In genomic region chr2:30255026-30255425, GRCh38 we compare ENCODE assay signal across 18 cellular contexts. TPM values are rescaled to one million over a fixed set of nuclear protein-coding genes. Genes with fewer than 3 reads are reported as not detected.
A peak's percentile ranks its signal among the peaks of the same experiment; 100 is the strongest.
DNase-seq lines count a peak whose midpoint lies in the region; ATAC-seq, FAIRE-seq and TF ChIP-seq lines count a peak whose summit lies in the region.
"Had no signal": no experiment of that assay in that cellular context is flagged by ENCODE, and none has a peak within 500 bp of the region (broad histone marks: within the 10 kb centered on the region; RNA-seq: fewer than 3 reads in every experiment).

No MANE protein-coding gene starts in this region.

- H3K36me3 ChIP-seq in IMR-90 (ENCODE audit: control insufficient read depth, insufficient read depth, low read length), result peaks cover 79% of the 10 kb centered on the region
- peaks cover 0 to 10% (median 4%) of the 10 kb centered on the region in 4 experiments; a peak in 6 of 8 replicates for H3K36me3 ChIP-seq in H1 (ENCODE audit: control insufficient read depth in 2 of 4, insufficient read depth in 4 of 4, low read length in 3 of 4)

- H3K27me3 ChIP-seq in CD4-positive, alpha-beta T cell (ENCODE audit: control insufficient read depth, insufficient read depth, low read length), result no peaks in the 10 kb centered on the region
- H3K27me3 ChIP-seq in IMR-90 (ENCODE audit: control insufficient read depth, insufficient read depth, low read length) (no peaks in the 10 kb centered on the region), H1 (replicated peaks in 1 of 4; ENCODE audit: control insufficient read depth in 3 of 4, extremely low read depth in 1 of 4, insufficient read depth in 3 of 4, low read length in 3 of 4) (no peaks in the 10 kb centered on the region)
- H3K27me3 ChIP-seq: esophagus squamous epithelium had no signal

- peaks cover 94% of the 10 kb centered on the region for H3K4me1 Mint-ChIP-seq in CD4-positive, alpha-beta T cell (ENCODE audit: low read depth)
- peaks cover 95% of the 10 kb centered on the region for H3K4me1 Mint-ChIP-seq in stimulated activated effector memory CD8-positive, alpha-beta T cell treated with anti-CD3 and anti-CD28 coated beads, Interleukin-12 subunit alpha, Interleukin-12 subunit beta, amount 100 ng/mL, for 72 hours

- H3K4me3 Mint-ChIP-seq in CD4-positive, alpha-beta T cell, result peak overlapping the region; percentile 66
- peak overlapping the region; percentile 38 for H3K4me3 Mint-ChIP-seq in stimulated activated effector memory CD8-positive, alpha-beta T cell treated with anti-CD3 and anti-CD28 coated beads, Interleukin-12 subunit alpha, Interleukin-12 subunit beta, amount 100 ng/mL, for 72 hours
- H3K4me3 Mint-ChIP-seq: dendritic cell treated with granulocyte-macrophage colony-stimulating factor and Interleukin-4, amounts not matched to agents 40 ng/mL and 50 ng/mL, for 4 days; neural crest cell; WTC11 had no signal

- peaks cover 43% of the 10 kb centered on the region for H3K9me1 ChIP-seq in IMR-90 (ENCODE audit: insufficient read depth, low read length)

- peak overlapping the region; percentile 99 for H3K27ac Mint-ChIP-seq in CD4-positive, alpha-beta T cell
- peak overlapping the region; percentile 96 for H3K27ac Mint-ChIP-seq in stimulated activated effector memory CD8-positive, alpha-beta T cell treated with anti-CD3 and anti-CD28 coated beads, Interleukin-12 subunit alpha, Interleukin-12 subunit beta, amount 100 ng/mL, for 72 hours
- H3K27ac Mint-ChIP-seq: dendritic cell treated with granulocyte-macrophage colony-stimulating factor and Interleukin-4, amounts not matched to agents 40 ng/mL and 50 ng/mL, for 4 days; WTC11 had no signal

- no peaks in the 10 kb centered on the region for H3K79me2 ChIP-seq in H1 (ENCODE audit: control insufficient read depth in 1 of 2, insufficient read depth in 2 of 2, low read length in 2 of 2)

- no peak for TF ChIP-seq CTCF in CD4-positive, alpha-beta T cell (IDR thresholded peaks at IDR 0.05)
- TF ChIP-seq CTCF in IMR-90 (conservative IDR thresholded peaks at IDR 0.05; ENCODE audit: low read depth, low read length), result no peak
- no peak for TF ChIP-seq CTCF in H1 (IDR thresholded peaks at IDR 0.05; ENCODE audit: control extremely low read depth in 1 of 3, insufficient read depth in 1 of 3, low read depth in 1 of 3, low read length in 3 of 3)

- DNase-seq in CD4-positive, alpha-beta T cell, result no peak
- no peak for DNase-seq in IMR-90
- DNase-seq in H1 (ENCODE audit: low read depth in 1 of 2, low spot score in 2 of 2), result no peak
- DNase-seq in stimulated activated effector memory CD8-positive, alpha-beta T cell treated with anti-CD3 and anti-CD28 coated beads, Interleukin-12 subunit alpha, Interleukin-12 subunit beta, amount 100 ng/mL, for 72 hours (ENCODE audit: low spot score in 2 of 2), result no peak
- no peak for DNase-seq in NCI-H187 treated with DMSO at 0.1 percent for 48 hours (lab: John Stamatoyannopoulos, UW)
- DNase-seq: activated T-cell treated with anti-CD3 and anti-CD28 coated beads, Interleukin-2, amount 50 U/mL, for 1 hour; amygdala; EL; esophagus squamous epithelium; hypothalamus; NCI-H774; stimulated activated CD4-positive, alpha-beta T cell treated with anti-CD3 and anti-CD28 coated beads, Interleukin-1b, Interleukin-23, amount 100 ng/mL, for 48 hours had no signal

- intact Hi-C loops in CD4-positive, alpha-beta T cell (cut with DNase I, micrococcal nuclease), result loop anchor here in 1 of 2 experiments (2.0 to 5.0 kb wide), 2 partner anchors 18 to 82 kb away; no protein-coding TSS in a partner anchor
- intact Hi-C loops in IMR-90 (cut with micrococcal nuclease), result no loop called here

- no peak for TF ChIP-seq EP300 in H1 (IDR thresholded peaks at IDR 0.05; ENCODE audit: borderline replicate concordance in 1 of 2, low read depth in 2 of 2, low read length in 2 of 2)

- no peaks in the 10 kb centered on the region for H3K9me3 Mint-ChIP-seq in CD4-positive, alpha-beta T cell
- H3K9me3 Mint-ChIP-seq in stimulated activated effector memory CD8-positive, alpha-beta T cell treated with anti-CD3 and anti-CD28 coated beads, Interleukin-12 subunit alpha, Interleukin-12 subunit beta, amount 100 ng/mL, for 72 hours, result no peaks in the 10 kb centered on the region
- H3K9me3 Mint-ChIP-seq: dendritic cell treated with granulocyte-macrophage colony-stimulating factor and Interleukin-4, amounts not matched to agents 40 ng/mL and 50 ng/mL, for 4 days; neural crest cell had no signal

- peak overlapping the region in 1 of 2 experiments; percentile 1; a peak in 1 of 4 replicates for H4K8ac ChIP-seq in IMR-90 (ENCODE audit: low read depth in 2 of 2, low read length in 2 of 2)
- H4K8ac ChIP-seq in H1 (ENCODE audit: extremely low read depth, insufficient read depth, low read length), result peak overlapping the region; percentile 5; the same call in 1 of the 2 replicates

- peaks cover 94% of the 10 kb centered on the region for H4K20me1 ChIP-seq in IMR-90 (ENCODE audit: insufficient read depth, low read length)
- no peaks in the 10 kb centered on the region for H4K20me1 ChIP-seq in H1 (replicated peaks in 1 of 2; ENCODE audit: control insufficient read depth in 1 of 2, insufficient read depth in 2 of 2, low read length in 2 of 2)

- H3K4ac ChIP-seq in IMR-90 (ENCODE audit: low read depth, low read length), result no peak overlapping the region
- H3K4ac ChIP-seq in H1 (replicated peaks; ENCODE audit: insufficient read length, low read depth, low read length), result no peak overlapping the region

- H4K91ac ChIP-seq in IMR-90 (ENCODE audit: insufficient read depth, low read depth, low read length), result no peak overlapping the region
- no peak overlapping the region for H4K91ac ChIP-seq in H1 (replicated peaks; ENCODE audit: insufficient read length, low read length)

- dilution Hi-C loops in IMR-90 (cut with HindIII; ENCODE audit: low sequenced_read_pairs, unreplicated experiment), result no loop called here

- H3K23ac ChIP-seq in IMR-90 (ENCODE audit: low read depth, low read length), result no peak overlapping the region
- H3K23ac ChIP-seq in H1 (ENCODE audit: insufficient read length), result no peak overlapping the region

- H3K27me3 Mint-ChIP-seq in CD4-positive, alpha-beta T cell, result no peaks in the 10 kb centered on the region

- peaks cover 44% of the 10 kb centered on the region for H3K4me1 ChIP-seq in IMR-90 (ENCODE audit: control insufficient read depth, insufficient read depth, low read length)
- peaks cover 0 to 3% (median 0%) of the 10 kb centered on the region in 4 experiments; a peak in 1 of 7 replicates for H3K4me1 ChIP-seq in H1 (replicated peaks in 1 of 4; ENCODE audit: control insufficient read depth in 3 of 4, insufficient read depth in 4 of 4, low read length in 3 of 4)

- ATAC-seq in CD4-positive, alpha-beta T cell (ENCODE audit: poor library complexity), result no peak
- ATAC-seq in IMR-90 (ENCODE audit: low read depth) (no peak), HG03045 (IDR thresholded peaks at IDR 0.05; ENCODE audit: unreplicated experiment) (no peak), HG03521 (IDR thresholded peaks at IDR 0.05; ENCODE audit: unreplicated experiment) (no peak)
- no peak for ATAC-seq in stimulated activated effector memory CD8-positive, alpha-beta T cell treated with anti-CD3 and anti-CD28 coated beads, Interleukin-12 subunit alpha, Interleukin-12 subunit beta, amount 100 ng/mL, for 72 hours
- ATAC-seq: WTC11 had no signal

- 98% methylated on average over 10 of the region's 16 CpGs; no CpG with 5 or more reads in 1 of the 2 experiments for WGBS in IMR-90 (ENCODE audit: extremely low coverage in 2 of 2, insufficient read length in 1 of 2), 2 experiments
- 91% methylated on average over 16 of the region's 16 CpGs; no CpG with 5 or more reads in 1 of the 2 experiments for WGBS in H1 (ENCODE audit: extremely low coverage in 1 of 2, insufficient coverage in 1 of 2, insufficient read length in 1 of 2, insufficient replicate concordance in 2 of 2, low coverage in 1 of 2, low lambda C conversion rate in 2 of 2, missing lambda C conversion rate in 1 of 2), 2 experiments

- H3K9ac ChIP-seq in IMR-90 (ENCODE audit: low read depth, low read length), result 0 out of 2 replicates have a peak overlapping the region, but pooled peaks have one; percentile 56
- H3K9ac ChIP-seq in H1 (replicated peaks in 1 of 4; ENCODE audit: extremely low read depth in 1 of 4, low read depth in 3 of 4, low read length in 3 of 4), result no peak overlapping the region

- H3K4me3 ChIP-seq in IMR-90 (ENCODE audit: insufficient read depth, low read depth, low read length), result no peak overlapping the region
- H3K4me3 ChIP-seq in H1 (ENCODE audit: extremely low read depth in 1 of 4, insufficient read depth in 2 of 4, low read depth in 3 of 4, low read length in 4 of 4), result no peak overlapping the region
- H3K4me3 ChIP-seq: esophagus squamous epithelium had no signal

- CTCF ChIA-PET in CD4-positive, alpha-beta T cell (lab: Charles Lee), result no interaction called here
- CTCF ChIA-PET in IMR-90 (lab: Yijun Ruan, JAX) (interaction anchor here (1.4 kb wide), 1 partner anchor 15 kb away, joined by 4 read pairs; no protein-coding TSS in a partner anchor), H1 (lab: Charles Lee; ENCODE audit: partially characterized antibody) (interaction anchor here (1.1 to 11.4 kb wide), 3 partner anchors 12 to 53 kb away, joined by 3 to 74 read pairs (median 7); no protein-coding TSS in a partner anchor)

- in situ Hi-C loops in IMR-90 (cut with MboI; ENCODE audit: low sequenced_read_pairs), result no loop called here

- H2BK5ac ChIP-seq in IMR-90 (ENCODE audit: low read depth, low read length, poor library complexity, severe bottlenecking) (peak overlapping the region; percentile 50), H1 (ENCODE audit: low read depth, low read length) (no peak overlapping the region)

- H2AFZ ChIP-seq in IMR-90 (replicated peaks; ENCODE audit: low read length, poor library complexity) (no peak overlapping the region), H1 (ENCODE audit: low read length) (no peak overlapping the region)

- H2BK12ac ChIP-seq in H1 (ENCODE audit: low read depth, low read length), result no peak overlapping the region

- peaks cover 44 to 90% of the 10 kb centered on the region in 2 experiments for H3K79me1 ChIP-seq in IMR-90 (ENCODE audit: low read depth in 1 of 2, low read length in 2 of 2)
- H3K79me1 ChIP-seq in H1 (ENCODE audit: low read depth, low read length), result no peaks in the 10 kb centered on the region; the same call in 1 of the 2 replicates

- H4K5ac ChIP-seq in IMR-90 (ENCODE audit: low read depth, low read length) (peak overlapping the region; percentile 49), H1 (ENCODE audit: insufficient read length, low read depth, low read length) (no peak overlapping the region)

- H3K27ac ChIP-seq in CD4-positive, alpha-beta T cell (ENCODE audit: low read depth, low read length), result peak overlapping the region; percentile 79
- H3K27ac ChIP-seq in IMR-90 (ENCODE audit: insufficient read depth, low read length) (peak overlapping the region; percentile 78), H1 (ENCODE audit: low read depth, low read length) (no peak overlapping the region)
- H3K27ac ChIP-seq: C4-2B had no signal

- H3K56ac ChIP-seq in IMR-90 (ENCODE audit: extremely low read depth, insufficient read depth, low read length) (no peak overlapping the region), H1 (replicated peaks; ENCODE audit: insufficient read length, low read depth, low read length) (no peak overlapping the region)

- H3K36me3 Mint-ChIP-seq in CD4-positive, alpha-beta T cell (ENCODE audit: low read depth), result peaks cover 93% of the 10 kb centered on the region
- H3K36me3 Mint-ChIP-seq in stimulated activated effector memory CD8-positive, alpha-beta T cell treated with anti-CD3 and anti-CD28 coated beads, Interleukin-12 subunit alpha, Interleukin-12 subunit beta, amount 100 ng/mL, for 72 hours, result peaks cover 93% of the 10 kb centered on the region

- H3K4me2 ChIP-seq in IMR-90 (ENCODE audit: low read depth, low read length), result no peak overlapping the region
- H3K4me2 ChIP-seq in H1 (ENCODE audit: insufficient read depth in 1 of 2, low read depth in 2 of 2, low read length in 2 of 2), result no peak overlapping the region

- no peak overlapping the region for H2BK120ac ChIP-seq in IMR-90 (ENCODE audit: low read depth, low read length)
- no peak overlapping the region for H2BK120ac ChIP-seq in H1 (replicated peaks; ENCODE audit: low read depth, low read length)

- no peaks in the 10 kb centered on the region for H3K9me3 ChIP-seq in CD4-positive, alpha-beta T cell (ENCODE audit: control insufficient read depth, low read length)
- H3K9me3 ChIP-seq in IMR-90 (ENCODE audit: control insufficient read depth, insufficient read depth, low read length), result no peaks in the 10 kb centered on the region
- H3K9me3 ChIP-seq in H1 (ENCODE audit: insufficient read depth in 2 of 2, low read depth in 1 of 2, low read length in 1 of 2), result no peaks in the 10 kb centered on the region
- H3K9me3 ChIP-seq: esophagus squamous epithelium had no signal

- H3K18ac ChIP-seq in IMR-90 (ENCODE audit: low read depth, low read length), result peak overlapping the region; percentile 27; the same call in 1 of the 2 replicates
- no peak overlapping the region for H3K18ac ChIP-seq in H1 (ENCODE audit: extremely low read depth, low read length)

- FAIRE-seq in H1 (lab: Jason Lieb, UNC), result no peak

- H3K14ac ChIP-seq in IMR-90 (replicated peaks; ENCODE audit: low read depth, low read length) (no peak overlapping the region), H1 (ENCODE audit: insufficient read length) (no peak overlapping the region)

- TF ChIP-seq RAD21 in IMR-90 (IDR thresholded peaks at IDR 0.05; ENCODE audit: low read length) (no peak), H1 (IDR thresholded peaks at IDR 0.05 in 1 of 2, conservative IDR thresholded peaks at IDR 0.05 in 1 of 2; ENCODE audit: low read depth in 2 of 2, low read length in 2 of 2) (no peak)

- H2BK20ac ChIP-seq in IMR-90 (ENCODE audit: low read depth, low read length) (no peak overlapping the region), H1 (ENCODE audit: low read length) (no peak overlapping the region)

- H2AK9ac ChIP-seq in IMR-90 (replicated peaks; ENCODE audit: low read depth, low read length, poor library complexity), result no peak overlapping the region

- H2BK15ac ChIP-seq in IMR-90 (ENCODE audit: low read depth, low read length) (no peak overlapping the region), H1 (ENCODE audit: low read length) (no peak overlapping the region)

- H2AK5ac ChIP-seq in IMR-90 (ENCODE audit: low read depth, low read length), result no peak overlapping the region
- no peak overlapping the region for H2AK5ac ChIP-seq in H1 (ENCODE audit: low read depth, low read length)

- no TSS peak for BruUV-seq in IMR-90 (replicated peaks; lab: Mats Ljungman, UMichigan)

- POLR2A ChIA-PET in CD4-positive, alpha-beta T cell (lab: Charles Lee), result interaction anchor here (1.3 to 17.7 kb wide), 6 partner anchors 11 to 82 kb away, joined by 3 to 373 read pairs (median 21); partner anchors contain the start of gene LBH
- POLR2A ChIA-PET in IMR-90 (lab: Charles Lee; ENCODE audit: unreplicated experiment), result no interaction called here
- POLR2A ChIA-PET in H1 (lab: Charles Lee; ENCODE audit: partially characterized antibody), result interaction anchor here (1.2 to 1.6 kb wide), 2 partner anchors 10 to 24 kb away, joined by 4 read pairs; partner anchors contain the start of gene LBH

- no peak for TF ChIP-seq POLR2A in IMR-90 (IDR thresholded peaks at IDR 0.05; ENCODE audit: low read depth, low read length)
- no peak for TF ChIP-seq POLR2A in H1 (IDR thresholded peaks at IDR 0.05; ENCODE audit: control extremely low read depth in 1 of 2, low read depth in 2 of 2, low read length in 2 of 2)

- H3K23me2 ChIP-seq in H1 (ENCODE audit: low read depth, low read length), result no peaks in the 10 kb centered on the region

RNA-seq across cellular contexts. Expression of gene LBH, which starts 23.7 kb away (rescaled TPM):
- 100 to 1,000 TPM; 131 to 135 TPM for total RNA-seq in CD4-positive, alpha-beta T cell
- total RNA-seq in IMR-90 (2012; rRNA removed), result 155 and 158 TPM in 2 replicates
- 163 and 202 TPM in 2 replicates for polyA plus RNA-seq in IMR-90 (2012; rRNA removed)
- polyA plus RNA-seq in IMR-90 (2012; cell fraction: cytosol; rRNA removed), result 108 and 247 TPM in 2 replicates
- 92.9 and 150 TPM in 2 replicates for polyA plus RNA-seq in IMR-90 (2012; cell fraction: nucleus; rRNA removed; ENCODE audit: low replicate concordance)
- 24.6 and 25.7 TPM in 2 replicates for total RNA-seq in H1 (2021; fragmentation: NEBNext Ultra II Directional; extraction: Animal tissue kit (Norgen Biotek cat#: 25700))
- 31.4 and 34.5 TPM in 2 replicates for polyA plus RNA-seq in H1 (2011; rRNA removed)
- polyA plus RNA-seq in H1 (2011; cell fraction: cytosol; rRNA removed), result 26.7 TPM
- 19.9 TPM for polyA plus RNA-seq in H1 (2011; cell fraction: nucleus; rRNA removed)
- 17.6 to 23.3 TPM (median 20.0 TPM) in 4 replicates for polyA plus RNA-seq in H1 (2012, experiment 1 of 2)
- 20.6 TPM for polyA plus RNA-seq in H1 (2012, experiment 2 of 2)
- 11.9 TPM for polyA plus RNA-seq in H1 (2013, experiment 1 of 2)
- polyA plus RNA-seq in H1 (2013, experiment 2 of 2), result 12.4 TPM
- 33.0 and 35.0 TPM in 2 replicates for polyA minus RNA-seq in H1 (2011; rRNA and poly(A)+ RNA removed)
- 33.3 TPM for polyA minus RNA-seq in H1 (2011; cell fraction: cytosol; rRNA and poly(A)+ RNA removed)
- 45.6 TPM for polyA minus RNA-seq in H1 (2011; cell fraction: nucleus; rRNA and poly(A)+ RNA removed)
